Comparison of ENCODE assay signal across 12 cellular contexts in the genomic region with DNA sequence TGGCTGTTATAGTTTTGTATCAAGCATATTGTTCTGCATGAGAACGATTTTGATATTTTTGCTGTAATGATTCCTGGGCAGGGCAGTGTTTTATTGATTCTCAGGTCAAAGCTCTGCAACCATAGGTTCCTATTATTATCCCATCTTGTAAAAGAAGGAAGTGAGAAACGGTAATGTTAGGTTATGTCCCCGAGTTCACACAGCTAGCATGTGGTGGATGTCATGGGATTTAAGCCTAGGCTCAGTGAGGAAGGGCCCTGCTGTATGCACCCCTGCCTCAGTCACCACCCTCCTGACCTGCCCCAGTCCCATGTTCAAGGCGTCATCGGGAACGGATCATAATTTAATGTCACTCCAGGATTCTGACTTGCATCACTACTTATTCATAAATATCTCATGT. TPM values are rescaled to one million over a fixed set of nuclear protein-coding genes. Genes with fewer than 3 reads are reported as not detected.
DNase-seq lines count a peak whose midpoint lies in the region; ATAC-seq and TF ChIP-seq lines count a peak whose summit lies in the region.
"Had no signal": no experiment of that assay in that cellular context is flagged by ENCODE, and none has a peak within 500 bp of the region (broad histone marks: within the 10 kb centered on the region; RNA-seq: fewer than 3 reads in every experiment).

No MANE protein-coding gene starts in this region.

- peaks cover 25% of the 10 kb centered on the region for H3K36me3 Mint-ChIP-seq in Calu3 (ENCODE audit: insufficient read depth, unreplicated experiment)
- H3K36me3 Mint-ChIP-seq in naive thymus-derived CD4-positive, alpha-beta T cell: peaks cover 8 to 55% (median 30%) of the 10 kb centered on the region in 5 donors
- H3K36me3 Mint-ChIP-seq in activated CD4-positive, alpha-beta T cell treated with anti-CD3 and anti-CD28 coated beads, Interleukin-2, amount 10 ng/mL, durations not matched to agents 7 days and 5 days (ENCODE audit: low read depth): peaks cover 32% of the 10 kb centered on the region

- H3K4me3 Mint-ChIP-seq in Calu3 (ENCODE audit: low read depth, unreplicated experiment): no peak overlapping the region
- no peak overlapping the region for H3K4me3 Mint-ChIP-seq in naive thymus-derived CD4-positive, alpha-beta T cell
- H3K4me3 Mint-ChIP-seq in activated CD4-positive, alpha-beta T cell treated with anti-CD3 and anti-CD28 coated beads, Interleukin-2, amount 10 ng/mL, durations not matched to agents 7 days and 5 days: no peak overlapping the region

- ATAC-seq in GM18858 (IDR thresholded peaks at IDR 0.05; ENCODE audit: unreplicated experiment): peak; percentile 96
- peak; percentile 98 for ATAC-seq in GM21576 (IDR thresholded peaks at IDR 0.05; ENCODE audit: unreplicated experiment)
- ATAC-seq in HG03196 (IDR thresholded peaks at IDR 0.05; ENCODE audit: unreplicated experiment): peak; percentile 88
- no peak for ATAC-seq in naive thymus-derived CD4-positive, alpha-beta T cell
- ATAC-seq: HCT116 had no signal

- H3K4me1 Mint-ChIP-seq in Calu3 (ENCODE audit: low read depth, unreplicated experiment): peaks cover 21% of the 10 kb centered on the region
- H3K4me1 Mint-ChIP-seq in naive thymus-derived CD4-positive, alpha-beta T cell: peaks cover 12 to 32% (median 16%) of the 10 kb centered on the region in 7 donors
- H3K4me1 Mint-ChIP-seq in activated CD4-positive, alpha-beta T cell treated with anti-CD3 and anti-CD28 coated beads, Interleukin-2, amount 10 ng/mL, durations not matched to agents 7 days and 5 days: peaks cover 3% of the 10 kb centered on the region

- intact Hi-C loops in Calu3 (cut with micrococcal nuclease; ENCODE audit: unreplicated experiment): no loop called here
- intact Hi-C loops in naive thymus-derived CD4-positive, alpha-beta T cell (cut with micrococcal nuclease): no loop called here

- peaks cover 11 to 82% (median 30%) of the 10 kb centered on the region in 3 experiments for H3K36me3 ChIP-seq in naive thymus-derived CD4-positive, alpha-beta T cell (ENCODE audit: control insufficient read depth in 2 of 3, insufficient read depth in 3 of 3, low read length in 3 of 3)

- CTCF ChIA-PET in Calu3 (lab: Charles Lee): no interaction called here
- CTCF ChIA-PET in naive thymus-derived CD4-positive, alpha-beta T cell (lab: Charles Lee): interaction anchor here (1.1 kb wide), 1 partner anchor 15 kb away, joined by 6 read pairs; no protein-coding TSS in a partner anchor
- CTCF ChIA-PET in activated CD4-positive, alpha-beta T cell treated with anti-CD3 and anti-CD28 coated beads, Interleukin-2, amount 10 ng/mL, durations not matched to agents 7 days and 5 days (lab: Charles Lee): interaction anchor here (1.1 kb wide), 1 partner anchor 16 kb away, joined by 3 read pairs; no protein-coding TSS in a partner anchor

- H3K4me1 ChIP-seq in naive thymus-derived CD4-positive, alpha-beta T cell (ENCODE audit: control insufficient read depth in 2 of 2, insufficient read depth in 2 of 2, low read length in 2 of 2): no peaks in the 10 kb centered on the region
- H3K4me1 ChIP-seq: breast epithelium had no signal

- H3K9me3 Mint-ChIP-seq in Calu3 (ENCODE audit: low read depth, unreplicated experiment): no peaks in the 10 kb centered on the region
- H3K9me3 Mint-ChIP-seq in naive thymus-derived CD4-positive, alpha-beta T cell: no peaks in the 10 kb centered on the region
- H3K9me3 Mint-ChIP-seq in activated CD4-positive, alpha-beta T cell treated with anti-CD3 and anti-CD28 coated beads, Interleukin-2, amount 10 ng/mL, durations not matched to agents 7 days and 5 days: no peaks in the 10 kb centered on the region

- DNase-seq in globus pallidus (ENCODE audit: low spot score) (peak; percentile 38), Calu3 (no peak), HPDE6-E6E7 (ENCODE audit: extremely low spot score) (no peak)
- no peak for DNase-seq in naive thymus-derived CD4-positive, alpha-beta T cell
- no peak for DNase-seq in activated CD4-positive, alpha-beta T cell treated with anti-CD3 and anti-CD28 coated beads, Interleukin-2, amount 10 ng/mL, durations not matched to agents 7 days and 5 days

- no peaks in the 10 kb centered on the region for H3K27me3 ChIP-seq in naive thymus-derived CD4-positive, alpha-beta T cell (ENCODE audit: control insufficient read depth in 2 of 2, insufficient read depth in 2 of 2, low read length in 2 of 2)
- H3K27me3 ChIP-seq: breast epithelium had no signal

- POLR2A ChIA-PET in naive thymus-derived CD4-positive, alpha-beta T cell (lab: Charles Lee): interaction anchor here (0.5 kb wide), 1 partner anchor 142 kb away, joined by 3 read pairs; no protein-coding TSS in a partner anchor
- POLR2A ChIA-PET in activated CD4-positive, alpha-beta T cell treated with anti-CD3 and anti-CD28 coated beads, Interleukin-2, amount 10 ng/mL, durations not matched to agents 7 days and 5 days (lab: Charles Lee): no interaction called here

- BruUV-seq in Calu3 (replicated peaks; lab: Mats Ljungman, UMichigan): no TSS peak

- no peak overlapping the region for H3K27ac Mint-ChIP-seq in Calu3 (ENCODE audit: unreplicated experiment)
- no peak overlapping the region for H3K27ac Mint-ChIP-seq in naive thymus-derived CD4-positive, alpha-beta T cell
- no peak overlapping the region for H3K27ac Mint-ChIP-seq in activated CD4-positive, alpha-beta T cell treated with anti-CD3 and anti-CD28 coated beads, Interleukin-2, amount 10 ng/mL, durations not matched to agents 7 days and 5 days

- no peaks in the 10 kb centered on the region for H3K9me3 ChIP-seq in naive thymus-derived CD4-positive, alpha-beta T cell (ENCODE audit: control insufficient read depth in 2 of 3, low read length in 3 of 3)
- H3K9me3 ChIP-seq: breast epithelium had no signal

- H3K27me3 Mint-ChIP-seq in Calu3 (ENCODE audit: unreplicated experiment): no peaks in the 10 kb centered on the region
- no peaks in the 10 kb centered on the region for H3K27me3 Mint-ChIP-seq in naive thymus-derived CD4-positive, alpha-beta T cell
- no peaks in the 10 kb centered on the region for H3K27me3 Mint-ChIP-seq in activated CD4-positive, alpha-beta T cell treated with anti-CD3 and anti-CD28 coated beads, Interleukin-2, amount 10 ng/mL, durations not matched to agents 7 days and 5 days

- H3K4me3 ChIP-seq in naive thymus-derived CD4-positive, alpha-beta T cell (ENCODE audit: low read length): no peak overlapping the region
- H3K4me3 ChIP-seq: breast epithelium, lung, skin epidermis had no signal

- TF ChIP-seq CTCF in Calu3 (IDR thresholded peaks at IDR 0.05; ENCODE audit: unreplicated experiment): no peak

- no peak overlapping the region for H3K27ac ChIP-seq in naive thymus-derived CD4-positive, alpha-beta T cell (ENCODE audit: low read depth, low read length)
- H3K27ac ChIP-seq: breast epithelium, skin epidermis had no signal

RNA-seq across cellular contexts. Expression of a gene that starts 10.7 kb away (rescaled TPM):
- total RNA-seq in Calu3 (2022): 120 and 124 TPM in 2 replicates
- total RNA-seq in naive thymus-derived CD4-positive, alpha-beta T cell: 10 to 100 TPM; 61.1 to 92.7 (median 86.1) TPM
- polyA plus RNA-seq in naive thymus-derived CD4-positive, alpha-beta T cell: 100 to 1,000 TPM; 153 to 199 TPM
- total RNA-seq in activated CD4-positive, alpha-beta T cell treated with anti-CD3 and anti-CD28 coated beads, Interleukin-2, amount 10 ng/mL, durations not matched to agents 7 days and 5 days: 10 to 100 TPM; 85.3 to 90.8 TPM

RNA-seq across cellular contexts. Expression of a gene that starts 11.6 kb away (rescaled TPM):
- 86.4 and 97.0 TPM in 2 replicates for total RNA-seq in Calu3 (2022)
- total RNA-seq in naive thymus-derived CD4-positive, alpha-beta T cell: 10 to 100 TPM; 16.5 to 94.1 (median 52.2) TPM
- polyA plus RNA-seq in naive thymus-derived CD4-positive, alpha-beta T cell: 10 to 100 TPM; 33.5 to 60.9 TPM
- total RNA-seq in activated CD4-positive, alpha-beta T cell treated with anti-CD3 and anti-CD28 coated beads, Interleukin-2, amount 10 ng/mL, durations not matched to agents 7 days and 5 days: 10 to 100 TPM; 19.6 to 21.0 TPM

RNA-seq across cellular contexts. Expression of a gene that starts 12.4 kb away (rescaled TPM):
- total RNA-seq in Calu3 (2022): not detected in 2 replicates
- total RNA-seq in naive thymus-derived CD4-positive, alpha-beta T cell: under 1 TPM in 1 of 5 experiments, not detected in 4; 0.49 TPM
- polyA plus RNA-seq in naive thymus-derived CD4-positive, alpha-beta T cell: under 1 TPM in 1 of 2 donors, not detected in 1; 0.18 TPM
- not detected for total RNA-seq in activated CD4-positive, alpha-beta T cell treated with anti-CD3 and anti-CD28 coated beads, Interleukin-2, amount 10 ng/mL, durations not matched to agents 7 days and 5 days
